In the genomic region with DNA sequence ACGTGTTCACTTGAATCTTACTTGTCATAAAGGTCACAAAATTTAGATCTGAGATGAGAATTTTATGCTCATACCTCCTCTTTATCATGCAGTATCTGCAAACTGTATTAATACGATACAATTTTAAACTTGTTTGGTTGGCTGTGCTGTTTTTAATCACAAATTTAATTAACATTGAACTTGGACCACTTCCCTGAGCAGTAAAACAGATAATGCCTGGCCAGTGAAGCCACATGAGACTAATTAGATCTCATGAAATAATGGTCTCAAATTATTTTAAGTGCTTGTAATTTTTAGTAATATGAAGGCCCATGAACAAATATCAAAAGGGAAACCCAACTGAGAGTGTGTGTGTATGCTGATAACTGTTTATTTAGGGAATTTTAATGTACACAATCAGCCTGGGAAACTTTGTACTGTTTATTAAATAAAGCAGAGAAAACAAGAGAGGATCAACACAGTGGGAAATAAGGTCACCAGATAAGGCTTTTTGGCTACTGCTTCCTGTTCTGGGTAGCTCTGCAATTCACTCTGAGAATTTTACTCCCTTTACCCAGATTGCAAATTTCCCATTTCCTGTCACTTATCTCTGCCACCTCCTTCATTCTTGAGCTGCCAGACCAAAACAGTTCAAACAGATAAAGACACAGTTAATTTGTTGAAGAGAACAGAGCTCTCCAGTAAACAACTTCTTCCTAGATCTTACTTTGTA, we compare ENCODE assay signal across 1 cellular context.
A peak's percentile ranks its signal among the peaks of the same experiment; 100 is the strongest.
TF ChIP-seq lines count a peak whose summit lies in the region.

No MANE protein-coding gene starts in this region.

TF ChIP-seq in HepG2, 621 proteins besides CTCF, POLR2A, EP300 and RAD21 (continued from another document):
- TF ChIP-seq, protein P1, sequence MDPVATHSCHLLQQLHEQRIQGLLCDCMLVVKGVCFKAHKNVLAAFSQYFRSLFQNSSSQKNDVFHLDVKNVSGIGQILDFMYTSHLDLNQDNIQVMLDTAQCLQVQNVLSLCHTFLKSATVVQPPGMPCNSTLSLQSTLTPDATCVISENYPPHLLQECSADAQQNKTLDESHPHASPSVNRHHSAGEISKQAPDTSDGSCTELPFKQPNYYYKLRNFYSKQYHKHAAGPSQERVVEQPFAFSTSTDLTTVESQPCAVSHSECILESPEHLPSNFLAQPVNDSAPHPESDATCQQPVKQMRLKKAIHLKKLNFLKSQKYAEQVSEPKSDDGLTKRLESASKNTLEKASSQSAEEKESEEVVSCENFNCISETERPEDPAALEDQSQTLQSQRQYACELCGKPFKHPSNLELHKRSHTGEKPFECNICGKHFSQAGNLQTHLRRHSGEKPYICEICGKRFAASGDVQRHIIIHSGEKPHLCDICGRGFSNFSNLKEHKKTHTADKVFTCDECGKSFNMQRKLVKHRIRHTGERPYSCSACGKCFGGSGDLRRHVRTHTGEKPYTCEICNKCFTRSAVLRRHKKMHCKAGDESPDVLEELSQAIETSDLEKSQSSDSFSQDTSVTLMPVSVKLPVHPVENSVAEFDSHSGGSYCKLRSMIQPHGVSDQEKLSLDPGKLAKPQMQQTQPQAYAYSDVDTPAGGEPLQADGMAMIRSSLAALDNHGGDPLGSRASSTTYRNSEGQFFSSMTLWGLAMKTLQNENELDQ (CRISPR knock-in tag; IDR thresholded peaks at IDR 0.05; ENCODE audit: borderline replicate concordance), result no peak
- TF ChIP-seq XRCC5 (optimal IDR thresholded peaks at IDR 0.05; ENCODE audit: low read length) (no peak), ZNF460 (CRISPR knock-in tag; IDR thresholded peaks at IDR 0.05; ENCODE audit: borderline replicate concordance) (no peak), SOX6 (IDR thresholded peaks at IDR 0.05) (no peak), SOX6 (CRISPR knock-in tag; IDR thresholded peaks at IDR 0.05) (peak; percentile 73)
TF ChIP-seq in HepG2: peak in this region for 65.
